Comparison of ENCODE assay signal across 1 cellular context in genomic region chr15:43229977-43230376, GRCh38.
TF ChIP-seq lines count a peak whose summit lies in the region.

No MANE protein-coding gene starts in this region.

TF ChIP-seq in WTC11, 78 proteins besides CTCF, POLR2A, EP300 and RAD21 (continued from another document):
- no peak for TF ChIP-seq ZNF671 (CRISPR knock-in tag; IDR thresholded peaks at IDR 0.05)
- no peak for TF ChIP-seq ZBTB21 (CRISPR knock-in tag; IDR thresholded peaks at IDR 0.05; ENCODE audit: borderline replicate concordance)
- TF ChIP-seq MAX (CRISPR knock-in tag; IDR thresholded peaks at IDR 0.05), result no peak
- TF ChIP-seq USF1 (CRISPR knock-in tag; IDR thresholded peaks at IDR 0.05), result no peak
- no peak for TF ChIP-seq FOXP4 (CRISPR knock-in tag; IDR thresholded peaks at IDR 0.05)
- no peak for TF ChIP-seq GABPB1 (CRISPR knock-in tag; IDR thresholded peaks at IDR 0.05)
- no peak for TF ChIP-seq NR3C1 (CRISPR knock-in tag; conservative IDR thresholded peaks at IDR 0.05; ENCODE audit: low read depth)
- no peak for TF ChIP-seq MYBL2 (CRISPR knock-in tag; IDR thresholded peaks at IDR 0.05)
- TF ChIP-seq ZNF423 (CRISPR knock-in tag; IDR thresholded peaks at IDR 0.05), result no peak
- TF ChIP-seq RELA (CRISPR knock-in tag; IDR thresholded peaks at IDR 0.05; ENCODE audit: borderline replicate concordance), result no peak
- no peak for TF ChIP-seq ZNF512 (CRISPR knock-in tag; IDR thresholded peaks at IDR 0.05; ENCODE audit: borderline replicate concordance)
- no peak for TF ChIP-seq TEAD4 (CRISPR knock-in tag; IDR thresholded peaks at IDR 0.05)
- no peak for TF ChIP-seq FOXP1 (CRISPR knock-in tag; IDR thresholded peaks at IDR 0.05; ENCODE audit: borderline replicate concordance)
